In the genomic region with DNA sequence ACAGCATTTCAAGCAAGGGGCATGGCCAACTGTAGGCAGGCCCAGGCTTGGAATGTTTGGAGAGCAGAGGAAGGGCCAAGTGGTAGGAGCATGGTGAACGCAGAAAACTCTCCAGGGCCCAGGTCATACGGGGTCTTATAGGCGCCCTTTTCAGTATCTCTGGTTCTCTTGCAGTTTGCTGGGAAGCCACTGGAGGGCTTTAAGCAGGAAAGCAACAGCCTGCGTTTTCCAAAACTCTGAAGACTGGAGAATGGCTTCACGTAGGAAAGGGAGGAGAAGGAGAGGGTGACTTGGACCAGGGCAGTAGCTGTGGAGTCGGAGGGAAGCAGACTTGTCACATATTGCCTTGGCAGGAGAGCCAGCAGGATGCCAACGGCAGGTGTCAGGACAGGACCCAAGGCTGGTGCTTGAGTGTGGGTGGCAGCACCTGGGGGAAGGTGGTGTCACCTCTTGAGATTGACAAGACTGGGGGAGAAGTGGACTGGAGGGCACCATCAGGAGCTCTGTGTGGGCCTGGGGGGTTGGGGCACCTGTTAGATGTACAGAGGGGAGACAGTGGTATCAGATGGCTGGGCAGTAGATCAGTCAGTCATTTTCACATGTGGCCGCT, we compare ENCODE assay signal across 8 cellular contexts. TPM values are rescaled to one million over a fixed set of nuclear protein-coding genes. Genes with fewer than 3 reads are reported as not detected.
A peak's percentile ranks its signal among the peaks of the same experiment; 100 is the strongest.
DNase-seq lines count a peak whose midpoint lies in the region; ATAC-seq and TF ChIP-seq lines count a peak whose summit lies in the region.

No MANE protein-coding gene starts in this region.

- no peaks in the 10 kb centered on the region for H3K9me3 Mint-ChIP-seq in activated T-helper 17 cell treated with anti-CD3 and anti-CD28 coated beads, Interleukin-2, amount 50 U/mL, for 72 hours

- peaks cover 16% of the 10 kb centered on the region for H3K4me1 Mint-ChIP-seq in activated T-helper 17 cell treated with anti-CD3 and anti-CD28 coated beads, Interleukin-2, amount 50 U/mL, for 72 hours

- H3K4me3 ChIP-seq in H7 (ENCODE audit: insufficient read depth, low read depth, low read length) = no peak overlapping the region
- no peak overlapping the region for H3K4me3 ChIP-seq in left lung

- TF ChIP-seq CTCF in AG09319 (IDR thresholded peaks at IDR 0.05; ENCODE audit: low read depth, low read length) (peak; percentile 53), left lung (IDR thresholded peaks at IDR 0.05) (peak; percentile 31 to 35)

- no peak overlapping the region for H3K27ac ChIP-seq in left lung

- H3K36me3 ChIP-seq in H7 (replicated peaks; ENCODE audit: control insufficient read depth, insufficient read depth, low read length) (no peaks in the 10 kb centered on the region), left lung (no peaks in the 10 kb centered on the region)

- H3K9me3 ChIP-seq in left lung = no peaks in the 10 kb centered on the region

- H3K4me1 ChIP-seq in left lung = no peaks in the 10 kb centered on the region

- H3K27ac Mint-ChIP-seq in activated T-helper 17 cell treated with anti-CD3 and anti-CD28 coated beads, Interleukin-2, amount 50 U/mL, for 72 hours = peak overlapping the region; percentile 46

- no peak for ATAC-seq in activated T-helper 17 cell treated with anti-CD3 and anti-CD28 coated beads, Interleukin-2, amount 50 U/mL, for 72 hours (replicated peaks)
- ATAC-seq in left lung = peak; percentile 53
- no peak for ATAC-seq in GM21390 (IDR thresholded peaks at IDR 0.05; ENCODE audit: unreplicated experiment)
- no peak for ATAC-seq in GM19455 (IDR thresholded peaks at IDR 0.05; ENCODE audit: unreplicated experiment)

- DNase-seq in AG09319 (ENCODE audit: extremely low read depth, low read depth) = no peak
- peak; percentile 71 for DNase-seq in H7
- DNase-seq in left lung = no peak
- DNase-seq in NCI-H187 (lab: John Stamatoyannopoulos, UW) = no peak
- no peak for DNase-seq in stimulated activated CD4-positive, alpha-beta T cell treated with anti-CD3 and anti-CD28 coated beads, Interleukin-4, amount 100 ng/mL, for 1 hour

- H3K27me3 ChIP-seq in H7 (ENCODE audit: control insufficient read depth, insufficient read depth, low read length) (no peaks in the 10 kb centered on the region), left lung (no peaks in the 10 kb centered on the region)

- intact Hi-C loops in left lung (cut with DNase I) = no loop called here

- H3K27me3 Mint-ChIP-seq in activated T-helper 17 cell treated with anti-CD3 and anti-CD28 coated beads, Interleukin-2, amount 50 U/mL, for 72 hours = no peaks in the 10 kb centered on the region

- peak overlapping the region; percentile 47 for H3K4me3 Mint-ChIP-seq in activated T-helper 17 cell treated with anti-CD3 and anti-CD28 coated beads, Interleukin-2, amount 50 U/mL, for 72 hours

- H3K36me3 Mint-ChIP-seq in activated T-helper 17 cell treated with anti-CD3 and anti-CD28 coated beads, Interleukin-2, amount 50 U/mL, for 72 hours (ENCODE audit: low read depth) = peaks cover 4% of the 10 kb centered on the region

RNA-seq across cellular contexts. Expression of a gene that starts 21.9 kb away (rescaled TPM):
- total RNA-seq in H7 (2014; rRNA removed; shearing (Covaris generic)) = 1.6 TPM in 1 of 2 replicates, not detected in the other
- total RNA-seq in activated T-helper 17 cell treated with anti-CD3 and anti-CD28 coated beads, Interleukin-2, amount 50 U/mL, for 72 hours = 1 to 10 TPM in 1 of 2 donors, under 1 TPM in 1; 0.54 to 2.1 TPM
- under 1 TPM in 1 of 2 donors, not detected in 1; 0.47 TPM for total RNA-seq in left lung

RNA-seq across cellular contexts. Expression of a gene that starts 22.6 kb away (rescaled TPM):
- not detected in 2 replicates for total RNA-seq in H7 (2014; rRNA removed; shearing (Covaris generic))
- total RNA-seq in activated T-helper 17 cell treated with anti-CD3 and anti-CD28 coated beads, Interleukin-2, amount 50 U/mL, for 72 hours = not detected
- total RNA-seq in left lung = not detected

RNA-seq across cellular contexts. Expression of a gene that starts 56.9 kb away (rescaled TPM):
- total RNA-seq in H7 (2014; rRNA removed; shearing (Covaris generic)) = 799 and 827 TPM in 2 replicates
- total RNA-seq in activated T-helper 17 cell treated with anti-CD3 and anti-CD28 coated beads, Interleukin-2, amount 50 U/mL, for 72 hours = 1,000 to 10,000 TPM; 1,274 to 1,383 TPM
- total RNA-seq in left lung = 1,000 to 10,000 TPM; 1,139 to 1,793 TPM
